8 cellular contexts compared by ENCODE assay signal in genomic region chr9:134698587-134699342, GRCh38. TPM values are rescaled to one million over a fixed set of nuclear protein-coding genes. Genes with fewer than 3 reads are reported as not detected.
DNase-seq lines count a peak whose midpoint lies in the region; ATAC-seq, FAIRE-seq and TF ChIP-seq lines count a peak whose summit lies in the region.

No MANE protein-coding gene starts in this region.

- TF ChIP-seq CTCF in A549 (IDR thresholded peaks at IDR 0.05) (peak; percentile 82), GM12873 (IDR thresholded peaks at IDR 0.05; ENCODE audit: insufficient read depth, low read depth, low read length, missing control alignments) (peak; percentile 97), fibroblast of the aortic adventitia (IDR thresholded peaks at IDR 0.05; ENCODE audit: insufficient read depth, low read length) (peak; percentile 84), neural cell (IDR thresholded peaks at IDR 0.05; ENCODE audit: poor library complexity, severe bottlenecking) (peak; percentile 95), upper lobe of right lung (IDR thresholded peaks at IDR 0.05) (peak; percentile 90)

- no peaks in the 10 kb centered on the region for H3K9me2 ChIP-seq in neural cell (ENCODE audit: insufficient read depth, low read length)

- POLR2A ChIA-PET in A549 (lab: Yijun Ruan, JAX), result no interaction called here

- no peaks in the 10 kb centered on the region for H3F3A ChIP-seq in neural cell (ENCODE audit: insufficient read depth, low read length, poor library complexity, severe bottlenecking)

- H3K27ac ChIP-seq in A549, result peak overlapping the region; percentile 62 to 78; a peak in 5 of 6 replicates
- no peak overlapping the region for H3K27ac ChIP-seq in neural cell (ENCODE audit: low read length)
- no peak overlapping the region for H3K27ac ChIP-seq in upper lobe of right lung

- 43% methylated on average over 18 of the region's 19 CpGs for WGBS in A549 (ENCODE audit: missing lambda C conversion rate)

- H3K79me2 ChIP-seq in neural cell (replicated peaks; ENCODE audit: insufficient read depth, low read length), result no peaks in the 10 kb centered on the region

- ATAC-seq in A549, result peak; percentile 83 to 92
- peak; percentile 80 for ATAC-seq in upper lobe of right lung
- ATAC-seq in HG03460 (IDR thresholded peaks at IDR 0.05; ENCODE audit: unreplicated experiment), result no peak

- no peak overlapping the region for H3K9ac ChIP-seq in neural cell (ENCODE audit: low read length)

- no peak for TF ChIP-seq EP300 in A549 (IDR thresholded peaks at IDR 0.05)
- TF ChIP-seq EP300 in neural cell (conservative IDR thresholded peaks at IDR 0.05; ENCODE audit: poor library complexity, severe bottlenecking), result no peak

- FAIRE-seq in A549 (lab: Jason Lieb, UNC), result no peak

- H3K9me3 ChIP-seq in A549 (no peaks in the 10 kb centered on the region), neural cell (ENCODE audit: low read length) (no peaks in the 10 kb centered on the region), upper lobe of right lung (no peaks in the 10 kb centered on the region)

- CTCF ChIA-PET in A549 (lab: Yijun Ruan, JAX), result interaction anchor here (0.5 to 4.3 kb wide), 27 partner anchors 8 to 388 kb away, joined by 3 to 26 read pairs (median 5); no protein-coding TSS in a partner anchor

- H3K4me2 ChIP-seq in A549, result no peak overlapping the region
- H3K4me2 ChIP-seq in neural cell (ENCODE audit: low read length), result no peak overlapping the region

- H3K36me3 ChIP-seq in neural cell (ENCODE audit: insufficient read depth, low read length) (no peaks in the 10 kb centered on the region), upper lobe of right lung (peaks cover 9% of the 10 kb centered on the region)

- peaks cover 11% of the 10 kb centered on the region for H3K4me1 ChIP-seq in A549
- no peaks in the 10 kb centered on the region for H3K4me1 ChIP-seq in upper lobe of right lung

- H2AFZ ChIP-seq in neural cell (ENCODE audit: low read depth, low read length), result no peak overlapping the region

- no peak for TF ChIP-seq POLR2A in A549 (IDR thresholded peaks at IDR 0.05; ENCODE audit: low read length)

- H4K20me1 ChIP-seq in neural cell (ENCODE audit: insufficient read depth), result no peaks in the 10 kb centered on the region

- no peak overlapping the region for H3K4me3 ChIP-seq in A549
- no peak overlapping the region for H3K4me3 ChIP-seq in fibroblast of the aortic adventitia (ENCODE audit: low read depth, low read length)
- H3K4me3 ChIP-seq in neural cell (ENCODE audit: low read length), result no peak overlapping the region
- H3K4me3 ChIP-seq in upper lobe of right lung, result no peak overlapping the region

- TF ChIP-seq RAD21 in A549 (conservative IDR thresholded peaks at IDR 0.05 in 1 of 2, IDR thresholded peaks at IDR 0.05 in 1 of 2), result peak; percentile 88 to 90
- TF ChIP-seq RAD21 in neural cell (conservative IDR thresholded peaks at IDR 0.05), result peak; percentile 94

- DNase-seq in A549 (ENCODE audit: low read depth in 1 of 2, low spot score in 1 of 2) (peak; percentile 74 to 81), NCI-H460 (ENCODE audit: extremely low read depth, low read depth) (peak; percentile 63), fibroblast of the aortic adventitia (ENCODE audit: low read depth) (peak; percentile 47), upper lobe of right lung (peak; percentile 84)
- DNase-seq in activated CD8-positive, alpha-beta memory T cell treated with anti-CD3 and anti-CD28 coated beads, Interleukin-2, amount 50 U/mL, for 48 hours, result peak; percentile 83

- H3K27me3 ChIP-seq in neural cell (ENCODE audit: insufficient read depth, low read depth, low read length) (no peaks in the 10 kb centered on the region), upper lobe of right lung (no peaks in the 10 kb centered on the region)

- intact Hi-C loops in upper lobe of right lung (cut with DNase I), result no loop called here

TF ChIP-seq in A549, 52 proteins besides CTCF, POLR2A, EP300 and RAD21:
- TF ChIP-seq SMC3 (IDR thresholded peaks at IDR 0.05) (peak; percentile 70), RARB (CRISPR knock-in tag; IDR thresholded peaks at IDR 0.05) (no peak)

TF ChIP-seq in neural cell, 6 proteins besides CTCF, POLR2A, EP300 and RAD21:
- TF ChIP-seq SMC3 (conservative IDR thresholded peaks at IDR 0.05; ENCODE audit: poor library complexity), result peak; percentile 93
- no peak for TF ChIP-seq MXI1 (conservative IDR thresholded peaks at IDR 0.05; ENCODE audit: poor library complexity, severe bottlenecking)

RNA-seq across cellular contexts. Expression of gene COL5A1, which starts 57.2 kb away (rescaled TPM):
- polyA plus RNA-seq in A549 (2011; rRNA removed) (15.2 and 16.1 TPM in 2 replicates), A549 (2017; fragmentation: RNase III; extraction: RNeasy Plus Mini Kit Qiagen cat#74134 plus additional on column Dnase treatment) (50.7 to 72.3 TPM (median 67.5 TPM) in 3 replicates), neural cell (0.06 TPM in 1 of 2 replicates, not detected in the other)
- 19.4 and 22.8 TPM in 2 replicates for polyA plus RNA-seq in A549 (2012; cell fraction: cytosol; rRNA removed)
- polyA plus RNA-seq in A549 (2012; cell fraction: nucleus; rRNA removed), result 109 and 117 TPM in 2 replicates
- polyA minus RNA-seq in A549 (2011; rRNA and poly(A)+ RNA removed), result 18.7 and 27.1 TPM in 2 replicates
- 1.6 and 2.1 TPM in 2 replicates for total RNA-seq in NCI-H460 (2014; rRNA removed; shearing (Covaris generic))
- 3.4 and 7.8 TPM in 2 replicates for polyA plus RNA-seq in NCI-H460 (2014; cell fraction: nucleus; rRNA removed)
- total RNA-seq in fibroblast of the aortic adventitia (ENCODE audit: low replicate concordance) (171 and 188 TPM in 2 replicates), upper lobe of right lung (37.8 TPM)
- 0.24 and 0.35 TPM in 2 replicates for polyA minus RNA-seq in neural cell

Comparison
In these comparisons a context has a peak if more than half of its experiments do, and no peak if none do; other contexts are left out.
1. H3K27ac ChIP-seq: peak in A549 (2 of 2); none in neural cell (single experiment) and upper lobe of right lung (single experiment).
2. RNA of gene COL5A1, which starts 57.2 kb away (total RNA-seq): 171 to 188 TPM in fibroblast of the aortic adventitia and 37.8 TPM in upper lobe of right lung (single experiment); 1.6 to 2.1 TPM in NCI-H460; every median in the first group is over 10 times any median in the second.
3. Peak in every context shown above with its lines, with median percentiles within 50 percentile points of each other: DNase-seq and CTCF ChIP-seq.